ENCODE assay signal across 1 cellular context in genomic region chr10:6418613-6419216, GRCh38.
TF ChIP-seq lines count a peak whose summit lies in the region.

No MANE protein-coding gene starts in this region.

TF ChIP-seq in K562, 482 proteins besides CTCF, POLR2A, EP300 and RAD21 (continued from another document):
- TF ChIP-seq FOXK2 (conservative IDR thresholded peaks at IDR 0.05 in 1 of 2, IDR thresholded peaks at IDR 0.05 in 1 of 2; ENCODE audit: low read depth in 2 of 2) = no peak
TF ChIP-seq in K562: peak in this region for 5.
